In genomic region chr2:201532686-201533304, GRCh38 we compare ENCODE assay signal across 8 cellular contexts.
DNase-seq lines count a peak whose midpoint lies in the region; ATAC-seq, FAIRE-seq and TF ChIP-seq lines count a peak whose summit lies in the region.

No MANE protein-coding gene starts in this region.

- POLR2A ChIA-PET in K562 (lab: Yijun Ruan, JAX), result interaction anchor here (0.6 kb wide), 1 partner anchor 15 kb away, joined by 3 read pairs; no protein-coding TSS in a partner anchor

- FAIRE-seq in K562 (lab: Jason Lieb, UNC), result no peak

- no peak overlapping the region for H2AFZ ChIP-seq in K562 (ENCODE audit: low read depth, low read length)

- H3K9ac ChIP-seq in K562 (ENCODE audit: insufficient read depth in 1 of 2, low read depth in 2 of 2, low read length in 2 of 2), result no peak overlapping the region

- no peak for TF ChIP-seq POLR2A in K562 (conservative IDR thresholded peaks at IDR 0.05)

- CTCF ChIA-PET in K562 (lab: Yijun Ruan, JAX; ENCODE audit: low intra/inter-chr PET ratio), result no interaction called here

- in situ Hi-C loops in K562 (cut with MboI), result no loop called here

- no peak overlapping the region for H3K4me3 ChIP-seq in K562
- H3K4me3 ChIP-seq in aorta (ENCODE audit: low read length in 2 of 2), result no peak overlapping the region

- no peak for TF ChIP-seq EP300 in K562 (IDR thresholded peaks at IDR 0.05; ENCODE audit: low read length)

- intact Hi-C loops in K562 (cut with micrococcal nuclease) (no loop called here), aorta (cut with DNase I) (no loop called here)

- DNase-seq in AG20443 (ENCODE audit: low spot score) (peak; percentile 74), K562 (ENCODE audit: extremely low read depth in 1 of 4, low spot score in 3 of 4) (peak; percentile 5 to 47 (median 10)), NCI-H526 (lab: John Stamatoyannopoulos, UW) (no peak), NCI-H510A (lab: John Stamatoyannopoulos, UW) (no peak), HT-29 (ENCODE audit: low spot score) (no peak), aorta (no peak)

- H3K27me3 ChIP-seq in K562 (ENCODE audit: control insufficient read depth in 2 of 2, insufficient read depth in 2 of 2, low read length in 2 of 2) (no peaks in the 10 kb centered on the region), aorta (ENCODE audit: control insufficient read depth in 1 of 2, insufficient read depth in 2 of 2, low read length in 1 of 2) (no peaks in the 10 kb centered on the region)

- H3K4me2 ChIP-seq in K562 (ENCODE audit: insufficient read depth, low read length), result no peak overlapping the region

- WGBS in K562 (ENCODE audit: insufficient coverage, low coverage, missing lambda C conversion rate), result 0% methylated on average over 2 of the region's 2 CpGs
- WGBS in aorta, 2 donors, result 56 to 72% methylated on average over 2 of the region's 2 CpGs

- H3K36me3 ChIP-seq in K562 (ENCODE audit: control insufficient read depth, insufficient read depth, low read length) (no peaks in the 10 kb centered on the region), aorta (ENCODE audit: control insufficient read depth in 1 of 2, insufficient read depth in 2 of 2, low read length in 1 of 2) (no peaks in the 10 kb centered on the region)

- no peaks in the 10 kb centered on the region for H4K20me1 ChIP-seq in K562 (replicated peaks; ENCODE audit: control insufficient read depth, insufficient read depth, low read length)

- H3K9me3 ChIP-seq in K562 (replicated peaks; ENCODE audit: control insufficient read depth, insufficient read depth, low read depth, low read length) (no peaks in the 10 kb centered on the region), aorta (ENCODE audit: control insufficient read depth, low read length) (no peaks in the 10 kb centered on the region)

- TF ChIP-seq CTCF in K562 (IDR thresholded peaks at IDR 0.05 in 2 of 3, conservative IDR thresholded peaks at IDR 0.05 in 1 of 3; ENCODE audit: insufficient read depth in 2 of 3, low read depth in 1 of 3, low read length in 3 of 3), result no peak

- TF ChIP-seq RAD21 in K562 (CRISPR knock-in tag; conservative IDR thresholded peaks at IDR 0.05 in 1 of 2, IDR thresholded peaks at IDR 0.05 in 1 of 2), result no peak

- BruUV-seq in K562 (replicated peaks; lab: Mats Ljungman, UMichigan), result no TSS peak

- H3K79me2 ChIP-seq in K562 (ENCODE audit: control insufficient read depth, insufficient read depth, low read length), result no peaks in the 10 kb centered on the region

- ATAC-seq in GM19468 (IDR thresholded peaks at IDR 0.05; ENCODE audit: extremely low read depth, unreplicated experiment), result peak; percentile 58
- peak; percentile 99 for ATAC-seq in HG03460 (IDR thresholded peaks at IDR 0.05; ENCODE audit: unreplicated experiment)
- ATAC-seq in K562, result no peak
- no peak for ATAC-seq in aorta (ENCODE audit: low FRiP score)

- no peak overlapping the region for H3K27ac ChIP-seq in K562 (ENCODE audit: extremely low read depth, low read depth, low read length)
- H3K27ac ChIP-seq in aorta (ENCODE audit: low read depth in 1 of 2, low read length in 2 of 2), result no peak overlapping the region

- no peaks in the 10 kb centered on the region for H3K9me1 ChIP-seq in K562 (ENCODE audit: control insufficient read depth, insufficient read depth, low read length)

- H3K4me1 ChIP-seq in K562 (replicated peaks in 1 of 2; ENCODE audit: control insufficient read depth in 2 of 2, insufficient read depth in 2 of 2, low read length in 2 of 2) (no peaks in the 10 kb centered on the region), aorta (ENCODE audit: control insufficient read depth in 1 of 2, insufficient read depth in 2 of 2, low read length in 2 of 2) (no peaks in the 10 kb centered on the region)

TF ChIP-seq in K562, 482 proteins besides CTCF, POLR2A, EP300 and RAD21 (continues in another document):
- TF ChIP-seq, protein P1, sequence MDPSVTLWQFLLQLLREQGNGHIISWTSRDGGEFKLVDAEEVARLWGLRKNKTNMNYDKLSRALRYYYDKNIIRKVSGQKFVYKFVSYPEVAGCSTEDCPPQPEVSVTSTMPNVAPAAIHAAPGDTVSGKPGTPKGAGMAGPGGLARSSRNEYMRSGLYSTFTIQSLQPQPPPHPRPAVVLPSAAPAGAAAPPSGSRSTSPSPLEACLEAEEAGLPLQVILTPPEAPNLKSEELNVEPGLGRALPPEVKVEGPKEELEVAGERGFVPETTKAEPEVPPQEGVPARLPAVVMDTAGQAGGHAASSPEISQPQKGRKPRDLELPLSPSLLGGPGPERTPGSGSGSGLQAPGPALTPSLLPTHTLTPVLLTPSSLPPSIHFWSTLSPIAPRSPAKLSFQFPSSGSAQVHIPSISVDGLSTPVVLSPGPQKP (CRISPR knock-in tag; IDR thresholded peaks at IDR 0.05), result no peak
- TF ChIP-seq JUND (IDR thresholded peaks at IDR 0.05; ENCODE audit: borderline replicate concordance, low read depth, low read length) (peak; percentile 82), JUND (tag; IDR thresholded peaks at IDR 0.05; ENCODE audit: borderline replicate concordance, low read depth, low read length) (peak; percentile 77; the same call in 2 of the 3 replicates), ZSCAN32 (CRISPR knock-in tag; IDR thresholded peaks at IDR 0.05) (no peak), AFF4 (CRISPR knock-in tag; IDR thresholded peaks at IDR 0.05) (no peak), WHSC1 (IDR thresholded peaks at IDR 0.05; ENCODE audit: low read length) (no peak), MAFF (IDR thresholded peaks at IDR 0.05; ENCODE audit: low read length) (no peak), RFX5 (IDR thresholded peaks at IDR 0.05; ENCODE audit: low read depth, low read length) (no peak), ZNF143 (CRISPR knock-in tag; IDR thresholded peaks at IDR 0.05) (no peak)
- TF ChIP-seq, protein P2, sequence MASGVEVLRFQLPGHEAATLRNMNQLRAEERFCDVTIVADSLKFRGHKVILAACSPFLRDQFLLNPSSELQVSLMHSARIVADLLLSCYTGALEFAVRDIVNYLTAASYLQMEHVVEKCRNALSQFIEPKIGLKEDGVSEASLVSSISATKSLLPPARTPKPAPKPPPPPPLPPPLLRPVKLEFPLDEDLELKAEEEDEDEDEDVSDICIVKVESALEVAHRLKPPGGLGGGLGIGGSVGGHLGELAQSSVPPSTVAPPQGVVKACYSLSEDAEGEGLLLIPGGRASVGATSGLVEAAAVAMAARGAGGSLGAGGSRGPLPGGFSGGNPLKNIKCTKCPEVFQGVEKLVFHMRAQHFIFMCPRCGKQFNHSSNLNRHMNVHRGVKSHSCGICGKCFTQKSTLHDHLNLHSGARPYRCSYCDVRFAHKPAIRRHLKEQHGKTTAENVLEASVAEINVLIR (CRISPR knock-in tag; IDR thresholded peaks at IDR 0.05), result no peak
- TF ChIP-seq, protein P3, sequence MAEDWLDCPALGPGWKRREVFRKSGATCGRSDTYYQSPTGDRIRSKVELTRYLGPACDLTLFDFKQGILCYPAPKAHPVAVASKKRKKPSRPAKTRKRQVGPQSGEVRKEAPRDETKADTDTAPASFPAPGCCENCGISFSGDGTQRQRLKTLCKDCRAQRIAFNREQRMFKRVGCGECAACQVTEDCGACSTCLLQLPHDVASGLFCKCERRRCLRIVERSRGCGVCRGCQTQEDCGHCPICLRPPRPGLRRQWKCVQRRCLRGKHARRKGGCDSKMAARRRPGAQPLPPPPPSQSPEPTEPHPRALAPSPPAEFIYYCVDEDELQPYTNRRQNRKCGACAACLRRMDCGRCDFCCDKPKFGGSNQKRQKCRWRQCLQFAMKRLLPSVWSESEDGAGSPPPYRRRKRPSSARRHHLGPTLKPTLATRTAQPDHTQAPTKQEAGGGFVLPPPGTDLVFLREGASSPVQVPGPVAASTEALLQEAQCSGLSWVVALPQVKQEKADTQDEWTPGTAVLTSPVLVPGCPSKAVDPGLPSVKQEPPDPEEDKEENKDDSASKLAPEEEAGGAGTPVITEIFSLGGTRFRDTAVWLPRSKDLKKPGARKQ (CRISPR knock-in tag; IDR thresholded peaks at IDR 0.05), result no peak

Comparison
In these comparisons a context has a peak if more than half of its experiments do, and no peak if none do; other contexts are left out.
1. DNase-seq: peak in AG20443 (single experiment) and K562 (4 of 4); none in NCI-H526 (0 of 2), NCI-H510A (single experiment), HT-29 (single experiment) and aorta (0 of 2).
2. ATAC-seq: peak in GM19468 (single experiment) and HG03460 (single experiment); none in K562 (single experiment) and aorta (single experiment).